9 cellular contexts compared by ENCODE assay signal in genomic region chr3:189305412-189305811, GRCh38.
A peak's percentile ranks its signal among the peaks of the same experiment; 100 is the strongest.
DNase-seq lines count a peak whose midpoint lies in the region; ATAC-seq, FAIRE-seq and TF ChIP-seq lines count a peak whose summit lies in the region.
"Had no signal": no experiment of that assay in that cellular context is flagged by ENCODE, and none has a peak within 500 bp of the region (broad histone marks: within the 10 kb centered on the region; RNA-seq: fewer than 3 reads in every experiment).

No MANE protein-coding gene starts in this region.

- peaks cover 0 to 16% (median 0%) of the 10 kb centered on the region in 5 donors for H3K36me3 Mint-ChIP-seq in naive thymus-derived CD4-positive, alpha-beta T cell

- H3K27ac ChIP-seq in PC-3 (ENCODE audit: low read length): peak overlapping the region; percentile 94
- H3K27ac ChIP-seq in naive thymus-derived CD4-positive, alpha-beta T cell (ENCODE audit: low read depth, low read length): no peak overlapping the region

- peak; percentile 57 for ATAC-seq in GM21786 (IDR thresholded peaks at IDR 0.05; ENCODE audit: unreplicated experiment)
- peak; percentile 21 for ATAC-seq in PC-3
- ATAC-seq in naive thymus-derived CD4-positive, alpha-beta T cell: no peak

- peak; percentile 49 for FAIRE-seq in GM18507 (lab: Jason Lieb, UNC)

- peaks cover 0 to 5% (median 0%) of the 10 kb centered on the region in 11 donors for H3K9me3 Mint-ChIP-seq in naive thymus-derived CD4-positive, alpha-beta T cell

- peaks cover 4% of the 10 kb centered on the region for H3F3A ChIP-seq in PC-3 (ENCODE audit: low read length, unreplicated experiment)

- BruUV-seq in PC-3 (replicated peaks; lab: Mats Ljungman, UMichigan): no TSS peak

- peak overlapping the region; percentile 48; the same call in 1 of the 2 replicates for H3K4me3 ChIP-seq in PC-3 (ENCODE audit: low read length)
- no peak overlapping the region for H3K4me3 ChIP-seq in naive thymus-derived CD4-positive, alpha-beta T cell (ENCODE audit: low read length)
- H3K4me3 ChIP-seq: coronary artery had no signal

- H3K4me1 Mint-ChIP-seq in naive thymus-derived CD4-positive, alpha-beta T cell: peaks cover 13 to 60% (median 54%) of the 10 kb centered on the region in 7 donors

- no peaks in the 10 kb centered on the region for H3K9me2 ChIP-seq in PC-3 (replicated peaks; ENCODE audit: low read length)

- peak overlapping the region in 8 of 9 donors; percentile 44 to 93 (median 84) for H3K27ac Mint-ChIP-seq in naive thymus-derived CD4-positive, alpha-beta T cell

- no peaks in the 10 kb centered on the region for H3K27me3 Mint-ChIP-seq in naive thymus-derived CD4-positive, alpha-beta T cell

- H3K9me3 ChIP-seq in PC-3 (ENCODE audit: low read length): no peaks in the 10 kb centered on the region
- no peaks in the 10 kb centered on the region for H3K9me3 ChIP-seq in naive thymus-derived CD4-positive, alpha-beta T cell (ENCODE audit: control insufficient read depth in 2 of 3, low read length in 3 of 3)

- H3K4me2 ChIP-seq in PC-3 (ENCODE audit: low read length): peak overlapping the region; percentile 80

- H3K4me1 ChIP-seq in PC-3 (ENCODE audit: insufficient read depth, low read length): peaks cover 40% of the 10 kb centered on the region
- peaks cover 0 to 17% of the 10 kb centered on the region in 2 donors for H3K4me1 ChIP-seq in naive thymus-derived CD4-positive, alpha-beta T cell (ENCODE audit: control insufficient read depth in 2 of 2, insufficient read depth in 2 of 2, low read length in 2 of 2)

- H3K79me2 ChIP-seq in PC-3 (ENCODE audit: low read length): no peaks in the 10 kb centered on the region

- H2AFZ ChIP-seq in PC-3 (ENCODE audit: low read length): no peak overlapping the region

- no peak for TF ChIP-seq CTCF in PC-3 (conservative IDR thresholded peaks at IDR 0.05; ENCODE audit: low read depth, low read length)

- no peak for DNase-seq in GM18507 (ENCODE audit: extremely low spot score, insufficient read length, low read depth)
- peak; percentile 68 for DNase-seq in PC-3
- DNase-seq in naive thymus-derived CD4-positive, alpha-beta T cell: no peak
- DNase-seq in activated effector memory CD4-positive, alpha-beta T cell treated with anti-CD3 and anti-CD28 coated beads, Interleukin-2, amount 50 U/mL, for 16 hours: no peak
- no peak for DNase-seq in NCI-H2081 treated with DMSO at 0.1 percent for 48 hours (lab: John Stamatoyannopoulos, UW)
- no peak for DNase-seq in midbrain (lab: John Stamatoyannopoulos, UW)
- no peak for DNase-seq in NOMO-1 treated with DMSO at 0.1 percent for 48 hours (lab: John Stamatoyannopoulos, UW; ENCODE audit: unreplicated experiment)

- peak overlapping the region in 9 of 10 donors; percentile 27 to 77 (median 65) for H3K4me3 Mint-ChIP-seq in naive thymus-derived CD4-positive, alpha-beta T cell

- no peaks in the 10 kb centered on the region for H4K20me1 ChIP-seq in PC-3 (ENCODE audit: low read length)

- POLR2A ChIA-PET in PC-3 (lab: Charles Lee; ENCODE audit: unreplicated experiment): interaction anchor here (0.6 to 1.2 kb wide), 5 partner anchors 19 to 401 kb away, joined by 3 to 5 read pairs (median 3); no protein-coding TSS in a partner anchor
- POLR2A ChIA-PET in naive thymus-derived CD4-positive, alpha-beta T cell (lab: Charles Lee): interaction anchor here (1.5 kb wide), 1 partner anchor 19 kb away, joined by 6 read pairs; no protein-coding TSS in a partner anchor

- H3K27me3 ChIP-seq in PC-3 (ENCODE audit: low read length): no peaks in the 10 kb centered on the region
- no peaks in the 10 kb centered on the region for H3K27me3 ChIP-seq in naive thymus-derived CD4-positive, alpha-beta T cell (ENCODE audit: control insufficient read depth in 2 of 2, insufficient read depth in 2 of 2, low read length in 2 of 2)

- CTCF ChIA-PET in PC-3 (lab: Charles Lee): interaction anchor here (0.6 to 1.1 kb wide), 2 partner anchors 19 to 582 kb away, joined by 3 read pairs; no protein-coding TSS in a partner anchor
- CTCF ChIA-PET in naive thymus-derived CD4-positive, alpha-beta T cell (lab: Charles Lee): interaction anchor here (0.7 to 2.2 kb wide), 4 partner anchors 17 to 33 kb away, joined by 3 to 7 read pairs (median 5); no protein-coding TSS in a partner anchor

- intact Hi-C loops in PC-3 (cut with micrococcal nuclease): loop anchor here (2.0 kb wide), 1 partner anchor 29 kb away; no protein-coding TSS in a partner anchor
- intact Hi-C loops in naive thymus-derived CD4-positive, alpha-beta T cell (cut with micrococcal nuclease): loop anchor here (1.0 to 10.0 kb wide), 5 partner anchors 17 to 51 kb away; no protein-coding TSS in a partner anchor

- no peaks in the 10 kb centered on the region for H3K36me3 ChIP-seq in PC-3 (ENCODE audit: low read depth, low read length)
- no peaks in the 10 kb centered on the region for H3K36me3 ChIP-seq in naive thymus-derived CD4-positive, alpha-beta T cell (ENCODE audit: control insufficient read depth in 2 of 3, insufficient read depth in 3 of 3, low read length in 3 of 3)

- peak overlapping the region; percentile 71 for H3K9ac ChIP-seq in PC-3 (ENCODE audit: low read length)
